In the genomic region with DNA sequence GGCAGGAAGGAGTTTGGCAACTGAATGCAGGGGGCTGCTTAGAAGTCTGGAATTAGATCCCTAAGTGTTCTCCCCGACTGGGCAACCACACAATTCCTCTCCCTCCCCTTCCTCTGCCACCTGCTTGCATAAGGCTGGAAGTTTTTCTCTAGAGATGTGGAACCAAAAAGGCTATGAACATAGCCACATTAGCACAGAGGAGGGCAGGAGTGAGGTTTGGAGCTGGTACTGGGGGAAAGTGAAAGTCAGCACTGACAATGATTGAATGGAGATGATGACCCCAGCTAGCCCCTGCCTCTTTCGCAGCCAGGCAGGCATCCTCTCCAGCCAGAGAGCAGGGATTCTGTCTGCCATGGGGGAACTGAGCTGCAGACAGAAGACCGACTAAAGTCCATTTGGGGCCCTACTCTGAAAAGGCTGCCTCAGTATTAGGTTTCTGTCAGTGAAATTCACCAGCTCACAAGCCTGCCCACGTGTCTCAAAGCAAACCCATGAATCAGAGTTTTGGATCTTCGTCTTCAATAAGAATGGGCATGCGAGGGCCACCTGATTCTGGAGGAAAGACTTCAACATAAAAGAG, we compare ENCODE assay signal across 9 cellular contexts.
A peak's percentile ranks its signal among the peaks of the same experiment; 100 is the strongest.
DNase-seq lines count a peak whose midpoint lies in the region; ATAC-seq, FAIRE-seq and TF ChIP-seq lines count a peak whose summit lies in the region.
"Had no signal": no experiment of that assay in that cellular context is flagged by ENCODE, and none has a peak within 500 bp of the region (broad histone marks: within the 10 kb centered on the region; RNA-seq: fewer than 3 reads in every experiment).

No MANE protein-coding gene starts in this region.

- no peak overlapping the region for H3K27ac ChIP-seq in astrocyte (ENCODE audit: low read depth, low read length)
- H3K27ac ChIP-seq: HL-60 had no signal

- intact Hi-C loops in CD14-positive monocyte (cut with micrococcal nuclease), result loop anchor here in 1 of 2 donors (10.0 kb wide), 1 partner anchor 255 kb away; no protein-coding TSS in a partner anchor
- intact Hi-C loops in mucosa of descending colon (cut with DNase I, micrococcal nuclease), result no loop called here

- H3K27me3 ChIP-seq in astrocyte (ENCODE audit: insufficient read depth, low read length), result no peaks in the 10 kb centered on the region

- no peak overlapping the region for H3K4me3 ChIP-seq in astrocyte (ENCODE audit: insufficient read depth, low read depth, low read length)
- H3K4me3 ChIP-seq in mucosa of descending colon, result no peak overlapping the region

- H3K4me1 Mint-ChIP-seq in CD14-positive monocyte (peaks cover 30% of the 10 kb centered on the region), astrocyte (ENCODE audit: low read depth, unreplicated experiment) (peaks cover 20% of the 10 kb centered on the region)

- FAIRE-seq in astrocyte (lab: Jason Lieb, UNC), result no peak

- no peak overlapping the region for H3K9ac ChIP-seq in astrocyte (ENCODE audit: low read length)

- no peak overlapping the region for H3K4me2 ChIP-seq in astrocyte (ENCODE audit: low read length)

- H3K36me3 ChIP-seq in astrocyte (ENCODE audit: insufficient read depth, low read length) (no peaks in the 10 kb centered on the region), mucosa of descending colon (ENCODE audit: low read depth) (no peaks in the 10 kb centered on the region)

- no peaks in the 10 kb centered on the region for H3K79me2 ChIP-seq in astrocyte (ENCODE audit: insufficient read depth, low read length)

- no peaks in the 10 kb centered on the region for H4K20me1 ChIP-seq in astrocyte (ENCODE audit: insufficient read depth, low read length)

- peak overlapping the region; percentile 11 for H2AFZ ChIP-seq in astrocyte (ENCODE audit: low read depth, low read length)

- H3K36me3 Mint-ChIP-seq in CD14-positive monocyte (peaks cover 0 to 3% of the 10 kb centered on the region in 2 donors), astrocyte (ENCODE audit: low read depth, unreplicated experiment) (no peaks in the 10 kb centered on the region)

- DNase-seq in CD14-positive monocyte (ENCODE audit: low spot score), result no peak
- DNase-seq in HT1080 (ENCODE audit: low read depth), result peak; percentile 42
- no peak for DNase-seq in astrocyte (ENCODE audit: low read depth)
- peak in 2 of 3 donors; percentile 36 to 38 for DNase-seq in mucosa of descending colon
- no peak for DNase-seq in T1000 (lab: John Stamatoyannopoulos, UW)
- DNase-seq in cerebellum (ENCODE audit: low spot score), result no peak

- H3K9me3 Mint-ChIP-seq in CD14-positive monocyte (peaks cover 5 to 12% (median 9%) of the 10 kb centered on the region in 7 donors), astrocyte (ENCODE audit: unreplicated experiment) (peaks cover 7% of the 10 kb centered on the region)

- peak overlapping the region in 2 of 7 donors; percentile 19 to 40 for H3K27ac Mint-ChIP-seq in CD14-positive monocyte
- H3K27ac Mint-ChIP-seq in astrocyte (ENCODE audit: unreplicated experiment), result no peak overlapping the region

- ATAC-seq in mucosa of descending colon (peak; percentile 6), GM21515 (IDR thresholded peaks at IDR 0.05; ENCODE audit: unreplicated experiment) (no peak), GM21529 (IDR thresholded peaks at IDR 0.05; ENCODE audit: unreplicated experiment) (no peak)

- peaks cover 5% of the 10 kb centered on the region for H3K9me3 ChIP-seq in astrocyte (ENCODE audit: insufficient read depth, low read depth, low read length)
- peaks cover 6% of the 10 kb centered on the region for H3K9me3 ChIP-seq in mucosa of descending colon

- peak overlapping the region; percentile 68 to 92 for H3K4me3 Mint-ChIP-seq in CD14-positive monocyte
- H3K4me3 Mint-ChIP-seq in astrocyte (ENCODE audit: unreplicated experiment), result peak overlapping the region; percentile 17

- H3K4me1 ChIP-seq in astrocyte (ENCODE audit: insufficient read depth, low read length) (peaks cover 3% of the 10 kb centered on the region), mucosa of descending colon (ENCODE audit: low read depth) (peaks cover 34% of the 10 kb centered on the region)

- H3K27me3 Mint-ChIP-seq in CD14-positive monocyte (ENCODE audit: low read depth in 3 of 3) (peaks cover 0 to 6% (median 0%) of the 10 kb centered on the region in 3 donors), astrocyte (ENCODE audit: low read depth, unreplicated experiment) (peaks cover 4% of the 10 kb centered on the region)

- TF ChIP-seq CTCF in CD14-positive monocyte (IDR thresholded peaks at IDR 0.05) (no peak), astrocyte (IDR thresholded peaks at IDR 0.05; ENCODE audit: insufficient read depth, low read depth, low read length) (no peak), mucosa of descending colon (IDR thresholded peaks at IDR 0.05) (no peak)

Comparison
In these comparisons a context has a peak if more than half of its experiments do, and no peak if none do; other contexts are left out.
1. DNase-seq: peak in HT1080 (single experiment) and mucosa of descending colon (2 of 3); none in CD14-positive monocyte (single experiment), astrocyte (single experiment), T1000 (single experiment) and cerebellum (single experiment).